Comparison of ENCODE assay signal across 8 cellular contexts in the genomic region with DNA sequence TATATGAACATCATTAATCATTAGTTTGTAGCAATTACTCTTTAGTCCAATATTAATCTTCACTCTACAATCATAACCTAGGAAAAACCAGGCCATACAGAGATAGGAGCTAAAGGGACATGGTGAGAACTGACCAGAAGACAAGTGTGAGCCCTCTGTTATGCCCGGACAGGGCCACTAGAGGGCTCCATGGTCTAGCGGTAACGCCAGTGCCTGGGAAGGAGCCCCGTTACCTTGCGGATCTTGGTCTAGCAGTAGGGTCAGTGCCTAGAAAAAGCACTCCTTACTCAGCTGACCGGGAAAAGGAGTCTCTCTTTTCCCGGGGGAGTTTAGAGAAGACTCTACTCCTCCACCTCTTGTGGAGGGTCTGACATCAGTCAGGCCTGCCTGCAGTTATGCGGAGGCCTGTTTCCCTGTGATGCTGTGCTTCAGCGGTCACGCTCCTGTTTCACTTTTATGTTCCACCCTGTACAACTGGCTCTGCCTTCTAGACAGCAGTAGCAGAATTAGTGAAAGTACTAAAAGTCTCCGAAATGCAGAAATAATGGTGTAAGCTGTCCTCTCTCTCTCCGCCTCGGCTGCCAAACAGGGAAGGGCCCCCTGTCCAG. TPM values are rescaled to one million over a fixed set of nuclear protein-coding genes. Genes with fewer than 3 reads are reported as not detected.
DNase-seq lines count a peak whose midpoint lies in the region; ATAC-seq, FAIRE-seq and TF ChIP-seq lines count a peak whose summit lies in the region.

No MANE protein-coding gene starts in this region.

- FAIRE-seq in HTR-8/SVneo (lab: Jason Lieb, UNC) = peak; percentile 64

- H3K4me3 Mint-ChIP-seq in activated T-helper 17 cell treated with anti-CD3 and anti-CD28 coated beads, Interleukin-2, amount 50 U/mL, for 72 hours = peak overlapping the region; percentile 44

- peaks cover 8% of the 10 kb centered on the region for H3K27me3 Mint-ChIP-seq in activated T-helper 17 cell treated with anti-CD3 and anti-CD28 coated beads, Interleukin-2, amount 50 U/mL, for 72 hours

- no peaks in the 10 kb centered on the region for H3K36me3 Mint-ChIP-seq in activated T-helper 17 cell treated with anti-CD3 and anti-CD28 coated beads, Interleukin-2, amount 50 U/mL, for 72 hours (ENCODE audit: low read depth)

- DNase-seq in COLO668 (lab: John Stamatoyannopoulos, UW; ENCODE audit: unreplicated experiment) (peak; percentile 59), HTR-8/SVneo (ENCODE audit: insufficient read length, low spot score) (peak; percentile 69), RPMI7951 (ENCODE audit: low read depth) (peak; percentile 70), fibroblast of the conjunctiva (ENCODE audit: low read depth) (peak; percentile 38), nucleus accumbens (lab: John Stamatoyannopoulos, UW) (peak in 49 of 56 donors; percentile 0 to 77 (median 16)), stromal cell of bone marrow (ENCODE audit: low read depth) (peak; percentile 30)

- H3K27ac Mint-ChIP-seq in activated T-helper 17 cell treated with anti-CD3 and anti-CD28 coated beads, Interleukin-2, amount 50 U/mL, for 72 hours = no peak overlapping the region

- peak; percentile 62 for ATAC-seq in activated T-helper 17 cell treated with anti-CD3 and anti-CD28 coated beads, Interleukin-2, amount 50 U/mL, for 72 hours (replicated peaks)
- no peak for ATAC-seq in GM18505 (IDR thresholded peaks at IDR 0.05; ENCODE audit: unreplicated experiment)

- TF ChIP-seq POLR2A in GM18505 (IDR thresholded peaks at IDR 0.05; ENCODE audit: borderline replicate concordance, extremely low read depth, insufficient read depth, insufficient read length) = no peak

- H3K4me1 Mint-ChIP-seq in activated T-helper 17 cell treated with anti-CD3 and anti-CD28 coated beads, Interleukin-2, amount 50 U/mL, for 72 hours = no peaks in the 10 kb centered on the region

- no peaks in the 10 kb centered on the region for H3K9me3 Mint-ChIP-seq in activated T-helper 17 cell treated with anti-CD3 and anti-CD28 coated beads, Interleukin-2, amount 50 U/mL, for 72 hours

RNA-seq across cellular contexts. Expression of gene OR7D4, which starts 13.8 kb away (rescaled TPM):
- total RNA-seq in RPMI7951 (2014; rRNA removed; shearing (Covaris generic)) = not detected in 2 replicates
- total RNA-seq in activated T-helper 17 cell treated with anti-CD3 and anti-CD28 coated beads, Interleukin-2, amount 50 U/mL, for 72 hours = not detected

RNA-seq across cellular contexts. Expression of gene OR7D2, which starts 26.8 kb away (rescaled TPM):
- total RNA-seq in RPMI7951 (2014; rRNA removed; shearing (Covaris generic)) = not detected in 2 replicates
- under 1 TPM in 1 of 2 donors, not detected in 1; 0.11 TPM for total RNA-seq in activated T-helper 17 cell treated with anti-CD3 and anti-CD28 coated beads, Interleukin-2, amount 50 U/mL, for 72 hours

RNA-seq across cellular contexts. Expression of gene OR7E24, which starts 45.1 kb away (rescaled TPM):
- not detected in 2 replicates for total RNA-seq in RPMI7951 (2014; rRNA removed; shearing (Covaris generic))
- not detected for total RNA-seq in activated T-helper 17 cell treated with anti-CD3 and anti-CD28 coated beads, Interleukin-2, amount 50 U/mL, for 72 hours

Comparison
In these comparisons a context has a peak if more than half of its experiments do, and no peak if none do; other contexts are left out.
1. DNase-seq: peak in every context shown above with its lines; median percentile 70 in RPMI7951; 69 in HTR-8/SVneo; 59 in COLO668; 38 in fibroblast of the conjunctiva; 30 in stromal cell of bone marrow; 16 in nucleus accumbens.